15 cellular contexts compared by ENCODE assay signal in genomic region chr15:89841306-89841705, GRCh38. TPM values are rescaled to one million over a fixed set of nuclear protein-coding genes. Genes with fewer than 3 reads are reported as not detected.
DNase-seq lines count a peak whose midpoint lies in the region; ATAC-seq and TF ChIP-seq lines count a peak whose summit lies in the region.
"Had no signal": no experiment of that assay in that cellular context is flagged by ENCODE, and none has a peak within 500 bp of the region (broad histone marks: within the 10 kb centered on the region; RNA-seq: fewer than 3 reads in every experiment).

No MANE protein-coding gene starts in this region.

- H3K4me1 ChIP-seq in IMR-90 (ENCODE audit: control insufficient read depth, insufficient read depth, low read length) (peaks cover 31% of the 10 kb centered on the region), neutrophil (ENCODE audit: control insufficient read depth in 1 of 2, insufficient read depth in 1 of 2, low read depth in 1 of 2, low read length in 1 of 2) (peaks cover 42 to 44% of the 10 kb centered on the region in 2 experiments)
- H3K4me1 ChIP-seq in CD8-positive, alpha-beta T cell (ENCODE audit: insufficient read depth, low read length) = no peaks in the 10 kb centered on the region

- H3K14ac ChIP-seq in IMR-90 (replicated peaks; ENCODE audit: low read depth, low read length) = peak overlapping the region; percentile 0; the same call in 1 of the 2 replicates

- H4K91ac ChIP-seq in IMR-90 (ENCODE audit: insufficient read depth, low read depth, low read length) = 0 out of 2 replicates have a peak overlapping the region, but pooled peaks have one; percentile 19

- H2AFZ ChIP-seq in IMR-90 (replicated peaks; ENCODE audit: low read length, poor library complexity) = no peak overlapping the region

- TF ChIP-seq CTCF in IMR-90 (conservative IDR thresholded peaks at IDR 0.05; ENCODE audit: low read depth, low read length) = no peak
- no peak for TF ChIP-seq CTCF in neutrophil (IDR thresholded peaks at IDR 0.05)
- no peak for TF ChIP-seq CTCF in CD8-positive, alpha-beta T cell (IDR thresholded peaks at IDR 0.05)

- peak overlapping the region; percentile 86 for H2BK20ac ChIP-seq in IMR-90 (ENCODE audit: low read depth, low read length)

- peaks cover 3% of the 10 kb centered on the region; the same call in 1 of the 2 replicates for H4K20me1 ChIP-seq in IMR-90 (ENCODE audit: insufficient read depth, low read length)

- H3K4me2 ChIP-seq in IMR-90 (ENCODE audit: low read depth, low read length) = no peak overlapping the region
- H3K4me2 ChIP-seq: KMS-11 had no signal

- peak overlapping the region; percentile 11 for H2BK5ac ChIP-seq in IMR-90 (ENCODE audit: low read depth, low read length, poor library complexity, severe bottlenecking)

- POLR2A ChIA-PET in IMR-90 (lab: Charles Lee; ENCODE audit: unreplicated experiment) = no interaction called here
- POLR2A ChIA-PET in CD8-positive, alpha-beta T cell (lab: Charles Lee) = interaction anchor here (1.0 kb wide), 1 partner anchor 27 kb away, joined by 4 read pairs; the partner anchor contains the start of gene ANPEP

- ATAC-seq in IMR-90 (ENCODE audit: low read depth) = no peak
- no peak for ATAC-seq in T-helper 17 cell
- ATAC-seq in CD8-positive, alpha-beta T cell = no peak
- no peak for ATAC-seq in HG02571 (IDR thresholded peaks at IDR 0.05; ENCODE audit: unreplicated experiment)

- no peaks in the 10 kb centered on the region for H3K9me3 Mint-ChIP-seq in CD8-positive, alpha-beta T cell
- H3K9me3 Mint-ChIP-seq: CD4-positive, alpha-beta memory T cell; H9 had no signal

- peak overlapping the region; percentile 56 for H3K27ac Mint-ChIP-seq in T-helper 17 cell
- no peak overlapping the region for H3K27ac Mint-ChIP-seq in CD8-positive, alpha-beta T cell
- H3K27ac Mint-ChIP-seq: H9 had no signal

- peaks cover 13% of the 10 kb centered on the region for H3K4me1 Mint-ChIP-seq in T-helper 17 cell
- H3K4me1 Mint-ChIP-seq in CD8-positive, alpha-beta T cell (ENCODE audit: low read depth) = no peaks in the 10 kb centered on the region
- H3K4me1 Mint-ChIP-seq: H9 had no signal

- H3K79me1 ChIP-seq in IMR-90 (ENCODE audit: low read depth in 1 of 2, low read length in 2 of 2) = peaks cover 14 to 46% of the 10 kb centered on the region in 2 experiments

- no peak overlapping the region for H3K56ac ChIP-seq in IMR-90 (ENCODE audit: extremely low read depth, insufficient read depth, low read length)

- H3K27me3 Mint-ChIP-seq in T-helper 17 cell = no peaks in the 10 kb centered on the region
- no peaks in the 10 kb centered on the region for H3K27me3 Mint-ChIP-seq in CD8-positive, alpha-beta T cell (ENCODE audit: low read depth)
- H3K27me3 Mint-ChIP-seq: CD4-positive, alpha-beta memory T cell had no signal

- H3K4ac ChIP-seq in IMR-90 (ENCODE audit: low read depth, low read length) = peak overlapping the region; percentile 47

- H4K8ac ChIP-seq in IMR-90 (ENCODE audit: low read depth in 2 of 2, low read length in 2 of 2) = peak overlapping the region in 1 of 2 experiments; percentile 12; a peak in 2 of 4 replicates

- peak overlapping the region; percentile 8; the same call in 1 of the 2 replicates for H4K5ac ChIP-seq in IMR-90 (ENCODE audit: low read depth, low read length)

- TF ChIP-seq POLR2A in IMR-90 (IDR thresholded peaks at IDR 0.05; ENCODE audit: low read depth, low read length) = no peak

- intact Hi-C loops in IMR-90 (cut with micrococcal nuclease) = no loop called here
- intact Hi-C loops in CD8-positive, alpha-beta T cell (cut with DNase I, micrococcal nuclease) = no loop called here

- peak overlapping the region; percentile 17; the same call in 1 of the 2 replicates for H2BK120ac ChIP-seq in IMR-90 (ENCODE audit: low read depth, low read length)

- H3K9me1 ChIP-seq in IMR-90 (ENCODE audit: insufficient read depth, low read length) = peaks cover 32% of the 10 kb centered on the region

- peak overlapping the region; percentile 84; the same call in 1 of the 2 replicates for H2AK5ac ChIP-seq in IMR-90 (ENCODE audit: low read depth, low read length)

- H3K4me3 ChIP-seq in IMR-90 (ENCODE audit: insufficient read depth, low read depth, low read length) = no peak overlapping the region
- no peak overlapping the region for H3K4me3 ChIP-seq in neutrophil (ENCODE audit: low read depth in 1 of 2, low read length in 1 of 2)
- H3K4me3 ChIP-seq in CD8-positive, alpha-beta T cell (ENCODE audit: low read depth, low read length) = no peak overlapping the region

- H3K9me3 ChIP-seq in IMR-90 (ENCODE audit: control insufficient read depth, insufficient read depth, low read length) (no peaks in the 10 kb centered on the region), T-helper 17 cell (ENCODE audit: control insufficient read depth, low read length, poor library complexity, severe bottlenecking) (no peaks in the 10 kb centered on the region), neutrophil (no peaks in the 10 kb centered on the region)
- H3K9me3 ChIP-seq in CD8-positive, alpha-beta T cell (ENCODE audit: low read length) = no peaks in the 10 kb centered on the region

- peaks cover 16% of the 10 kb centered on the region for H3K36me3 Mint-ChIP-seq in T-helper 17 cell (ENCODE audit: low read depth)
- peaks cover 65% of the 10 kb centered on the region for H3K36me3 Mint-ChIP-seq in CD8-positive, alpha-beta T cell

- dilution Hi-C loops in IMR-90 (cut with HindIII; ENCODE audit: low sequenced_read_pairs, unreplicated experiment) = no loop called here

- no peaks in the 10 kb centered on the region for H3K27me3 ChIP-seq in IMR-90 (ENCODE audit: control insufficient read depth, insufficient read depth, low read length)
- no peaks in the 10 kb centered on the region for H3K27me3 ChIP-seq in neutrophil
- no peaks in the 10 kb centered on the region for H3K27me3 ChIP-seq in CD8-positive, alpha-beta T cell (ENCODE audit: insufficient read depth, low read length)

- no peak for TF ChIP-seq RAD21 in IMR-90 (IDR thresholded peaks at IDR 0.05; ENCODE audit: low read length)

- WGBS in IMR-90 (ENCODE audit: extremely low coverage in 2 of 2, insufficient read length in 1 of 2), 2 experiments = no CpG with 5 or more reads among the region's 4 CpGs

- peak overlapping the region; percentile 3; the same call in 1 of the 3 replicates for H2BK15ac ChIP-seq in IMR-90 (ENCODE audit: low read depth, low read length)

- CTCF ChIA-PET in IMR-90 (lab: Yijun Ruan, JAX) = interaction anchor here (1.0 to 1.1 kb wide), 2 partner anchors 30 to 34 kb away, joined by 3 read pairs; no protein-coding TSS in a partner anchor
- CTCF ChIA-PET in CD8-positive, alpha-beta T cell (lab: Charles Lee) = interaction anchor here (0.9 to 1.4 kb wide), 2 partner anchors 12 to 34 kb away, joined by 4 to 7 read pairs; no protein-coding TSS in a partner anchor

- H3K27ac ChIP-seq in IMR-90 (ENCODE audit: insufficient read depth, low read length) = peak overlapping the region; percentile 32; the same call in 1 of the 2 replicates
- H3K27ac ChIP-seq in neutrophil = peak overlapping the region; percentile 14
- H3K27ac ChIP-seq in CD8-positive, alpha-beta T cell (ENCODE audit: low read depth, low read length) = no peak overlapping the region
- H3K27ac ChIP-seq: C4-2B, KMS-11 had no signal

- H3K18ac ChIP-seq in IMR-90 (ENCODE audit: low read depth, low read length) = peak overlapping the region; percentile 81; the same call in 1 of the 2 replicates

- H3K9ac ChIP-seq in IMR-90 (ENCODE audit: low read depth, low read length) = no peak overlapping the region
- H3K9ac ChIP-seq: KMS-11 had no signal

- H3K4me3 Mint-ChIP-seq in T-helper 17 cell = no peak overlapping the region
- H3K4me3 Mint-ChIP-seq in CD8-positive, alpha-beta T cell = no peak overlapping the region
- H3K4me3 Mint-ChIP-seq: CD4-positive, alpha-beta memory T cell; H9 had no signal

- H3K36me3 ChIP-seq in IMR-90 (ENCODE audit: control insufficient read depth, insufficient read depth, low read length) = 0 out of 2 replicates have a peak, but pooled peaks cover 2% of the 10 kb centered on the region
- H3K36me3 ChIP-seq in neutrophil = no peaks in the 10 kb centered on the region
- H3K36me3 ChIP-seq in CD8-positive, alpha-beta T cell (ENCODE audit: insufficient read depth, low read length) = peaks cover 10% of the 10 kb centered on the region

- DNase-seq in EH (ENCODE audit: low read depth) = peak; percentile 65
- no peak for DNase-seq in IMR-90
- DNase-seq in T-helper 17 cell = no peak
- DNase-seq in CD8-positive, alpha-beta T cell = no peak
- no peak for DNase-seq in NCI-H2227 (lab: John Stamatoyannopoulos, UW; ENCODE audit: unreplicated experiment)
- DNase-seq: ACHN; AML-193; Calu3; CD4-positive, alpha-beta memory T cell; DMS79 treated with DMSO at 0.1 percent for 48 hours; H9 had no signal

- peak overlapping the region; percentile 6; the same call in 1 of the 2 replicates for H3K23ac ChIP-seq in IMR-90 (ENCODE audit: low read depth, low read length)

- BruUV-seq in IMR-90 (replicated peaks; lab: Mats Ljungman, UMichigan) = no TSS peak

- in situ Hi-C loops in IMR-90 (cut with MboI; ENCODE audit: low sequenced_read_pairs) = no loop called here

- no peak overlapping the region for H2AK9ac ChIP-seq in IMR-90 (replicated peaks; ENCODE audit: low read depth, low read length, poor library complexity)

TF ChIP-seq in IMR-90, 13 proteins besides CTCF, POLR2A, EP300 and RAD21 (continues in another document):
- no peak for TF ChIP-seq MXI1 (IDR thresholded peaks at IDR 0.05; ENCODE audit: borderline replicate concordance, low read depth, low read length)
- no peak for TF ChIP-seq BHLHE40 (IDR thresholded peaks at IDR 0.05; ENCODE audit: low read depth, low read length)
- TF ChIP-seq ELK1 (IDR thresholded peaks at IDR 0.05; ENCODE audit: borderline replicate concordance, low read depth, low read length) = no peak

RNA-seq across cellular contexts. Expression of gene ANPEP, which starts 26.7 kb away (rescaled TPM):
- total RNA-seq in IMR-90 (2012; rRNA removed) (8.4 and 8.6 TPM in 2 replicates), T-helper 17 cell (1 to 10 TPM; 3.4 to 8.9 TPM)
- 40.4 and 47.0 TPM in 2 replicates for polyA plus RNA-seq in IMR-90 (2012; rRNA removed)
- 50.7 and 52.3 TPM in 2 replicates for polyA plus RNA-seq in IMR-90 (2012; cell fraction: cytosol; rRNA removed)
- polyA plus RNA-seq in IMR-90 (2012; cell fraction: nucleus; rRNA removed; ENCODE audit: low replicate concordance) = 95.5 and 110 TPM in 2 replicates
- under 1 TPM; 0.19 to 0.43 TPM for total RNA-seq in CD8-positive, alpha-beta T cell
- polyA plus RNA-seq: CD4-positive, alpha-beta memory T cell had no signal

RNA-seq across cellular contexts. Expression of gene AP3S2, which starts 52.5 kb away (rescaled TPM):
- 34.1 and 44.4 TPM in 2 replicates for total RNA-seq in IMR-90 (2012; rRNA removed)
- 10.1 and 12.6 TPM in 2 replicates for polyA plus RNA-seq in IMR-90 (2012; rRNA removed)
- polyA plus RNA-seq in IMR-90 (2012; cell fraction: cytosol; rRNA removed) = 5.4 and 8.9 TPM in 2 replicates
- 6.6 and 14.6 TPM in 2 replicates for polyA plus RNA-seq in IMR-90 (2012; cell fraction: nucleus; rRNA removed; ENCODE audit: low replicate concordance)
- 10 to 100 TPM; 28.0 to 29.1 TPM for total RNA-seq in T-helper 17 cell
- 10 to 100 TPM; 14.2 to 16.0 TPM for total RNA-seq in CD8-positive, alpha-beta T cell
